Comparison of ENCODE assay signal across 30 cellular contexts in genomic region chr11:78261367-78261766, GRCh38.
"Had no signal": no experiment of that assay in that cellular context is flagged by ENCODE, and none has a peak within 500 bp of the region (broad histone marks: within the 10 kb centered on the region; RNA-seq: fewer than 3 reads in every experiment).

No MANE protein-coding gene starts in this region.

- FAIRE-seq: astrocyte, colon, endothelial cell of umbilical vein, frontal cortex, TTC549 had no signal

- H3K36me3 ChIP-seq: adrenal gland, neural progenitor cell, spleen, thoracic aorta, vagina, WERI-Rb-1 had no signal

- H3K9me3 ChIP-seq: adrenal gland, spleen, thoracic aorta, vagina had no signal

- H3K9me3 Mint-ChIP-seq: activated T-cell treated with anti-CD3 and anti-CD28 coated beads, Interleukin-2, amount 50 U/mL, for 24 hours; activated T-helper 2 cell treated with anti-CD3 and anti-CD28 coated beads, Interferon-gamma antibody, Interleukin-2, Interleukin-4, amounts not matched to agents 10 μg/mL and 5 μg/mL and 100 μg/mL, durations not matched to agents 14 hours and 24 hours and 36 hours; central memory CD8-positive, alpha-beta T cell; neural progenitor cell; type B pancreatic cell had no signal

- H3K4me1 Mint-ChIP-seq: central memory CD8-positive, alpha-beta T cell had no signal

- H3K4me3 ChIP-seq: adrenal gland, neural progenitor cell, spleen, thoracic aorta, vagina had no signal

- H3K4me3 Mint-ChIP-seq: activated naive CD8-positive, alpha-beta T cell; activated T-cell treated with anti-CD3 and anti-CD28 coated beads, Interleukin-2, amount 50 U/mL, for 24 hours; central memory CD8-positive, alpha-beta T cell; neural progenitor cell; type B pancreatic cell had no signal

- H2AFZ ChIP-seq: neural progenitor cell had no signal

- DNase-seq: activated CD8-positive, alpha-beta memory T cell treated with anti-CD3 and anti-CD28 coated beads for 24 hours; activated CD8-positive, alpha-beta memory T cell treated with anti-CD3 and anti-CD28 coated beads, Interleukin-2, amount 50 U/mL, for 4 hours; activated naive CD4-positive, alpha-beta T cell; activated T-cell treated with anti-CD3 and anti-CD28 coated beads, Interleukin-2, amount 50 U/mL, for 24 hours; adrenal gland; effector memory CD4-positive, alpha-beta T cell; head of caudate nucleus; hypothalamus; left ventricle myocardium superior; mammary epithelial cell; midbrain; retina; spleen; stimulated activated CD4-positive, alpha-beta T cell treated with anti-CD3 and anti-CD28 coated beads, Interleukin-4, amount 100 ng/mL, for 24 hours; stimulated activated naive CD4-positive, alpha-beta T cell treated with Interleukin-2 at 50 U/mL for 16 hours; WERI-Rb-1 had no signal

- H3K27me3 Mint-ChIP-seq: activated naive CD8-positive, alpha-beta T cell; activated T-cell treated with anti-CD3 and anti-CD28 coated beads, Interleukin-2, amount 50 U/mL, for 24 hours; progenitor cell of endocrine pancreas; type B pancreatic cell had no signal

- H3K9ac ChIP-seq: neural progenitor cell had no signal

- H3K27me3 ChIP-seq: adrenal gland, neural progenitor cell, spleen, vagina had no signal

- H3K27ac ChIP-seq: adrenal gland, neural progenitor cell, vagina, WERI-Rb-1 had no signal

- H3K27ac Mint-ChIP-seq: activated naive CD8-positive, alpha-beta T cell; activated T-cell treated with anti-CD3 and anti-CD28 coated beads, Interleukin-2, amount 50 U/mL, for 24 hours; activated T-helper 2 cell treated with anti-CD3 and anti-CD28 coated beads, Interferon-gamma antibody, Interleukin-2, Interleukin-4, amounts not matched to agents 10 μg/mL and 5 μg/mL and 100 μg/mL, durations not matched to agents 14 hours and 24 hours and 36 hours; neural progenitor cell; progenitor cell of endocrine pancreas; type B pancreatic cell had no signal

- H3K4me2 ChIP-seq: neural progenitor cell had no signal

- ATAC-seq: esophagus mucosa had no signal

- H3K36me3 Mint-ChIP-seq: activated naive CD8-positive, alpha-beta T cell had no signal
